In genomic region chr21:17679002-17679600, GRCh38 we compare ENCODE assay signal across 8 cellular contexts.
A peak's percentile ranks its signal among the peaks of the same experiment; 100 is the strongest.
DNase-seq lines count a peak whose midpoint lies in the region; ATAC-seq and TF ChIP-seq lines count a peak whose summit lies in the region.

No MANE protein-coding gene starts in this region.

- CTCF ChIA-PET in PC-3 (lab: Charles Lee), result no interaction called here

- H3K9me3 Mint-ChIP-seq in activated CD4-positive, alpha-beta T cell treated with anti-CD3 and anti-CD28 coated beads, Interleukin-2, amount 10 ng/mL, durations not matched to agents 24 days and 14 days, result peaks cover 1% of the 10 kb centered on the region

- H3K4me2 ChIP-seq in Karpas-422 (ENCODE audit: low read depth, low read length, poor library complexity, severe bottlenecking) (no peak overlapping the region), PC-3 (ENCODE audit: low read length) (no peak overlapping the region)

- no peaks in the 10 kb centered on the region for H3K9me3 ChIP-seq in Karpas-422 (ENCODE audit: low read length)
- no peaks in the 10 kb centered on the region for H3K9me3 ChIP-seq in PC-3 (ENCODE audit: low read length)

- H3K36me3 Mint-ChIP-seq in activated CD4-positive, alpha-beta T cell treated with anti-CD3 and anti-CD28 coated beads, Interleukin-2, amount 10 ng/mL, durations not matched to agents 24 days and 14 days (ENCODE audit: low read depth), result no peaks in the 10 kb centered on the region

- H3K27me3 ChIP-seq in Karpas-422 (ENCODE audit: low read length) (no peaks in the 10 kb centered on the region), PC-3 (ENCODE audit: low read length) (peaks cover 5% of the 10 kb centered on the region; the same call in 1 of the 2 replicates)

- H3K36me3 ChIP-seq in Karpas-422 (ENCODE audit: insufficient read depth, low read length) (no peaks in the 10 kb centered on the region), PC-3 (ENCODE audit: low read depth, low read length) (no peaks in the 10 kb centered on the region)

- H3K4me1 Mint-ChIP-seq in activated CD4-positive, alpha-beta T cell treated with anti-CD3 and anti-CD28 coated beads, Interleukin-2, amount 10 ng/mL, durations not matched to agents 24 days and 14 days, result no peaks in the 10 kb centered on the region

- no peak overlapping the region for H3K9ac ChIP-seq in Karpas-422 (ENCODE audit: low read length)
- H3K9ac ChIP-seq in PC-3 (ENCODE audit: low read length), result no peak overlapping the region

- no peak overlapping the region for H3K27ac Mint-ChIP-seq in activated CD4-positive, alpha-beta T cell treated with anti-CD3 and anti-CD28 coated beads, Interleukin-2, amount 10 ng/mL, durations not matched to agents 24 days and 14 days

- no peak overlapping the region for H2AFZ ChIP-seq in Karpas-422 (ENCODE audit: low read length)
- H2AFZ ChIP-seq in PC-3 (ENCODE audit: low read length), result no peak overlapping the region

- no peak overlapping the region for H3K4me3 Mint-ChIP-seq in activated CD4-positive, alpha-beta T cell treated with anti-CD3 and anti-CD28 coated beads, Interleukin-2, amount 10 ng/mL, durations not matched to agents 24 days and 14 days

- H3K79me2 ChIP-seq in Karpas-422 (ENCODE audit: low read length), result no peaks in the 10 kb centered on the region
- H3K79me2 ChIP-seq in PC-3 (ENCODE audit: low read length), result no peaks in the 10 kb centered on the region

- peaks cover 4% of the 10 kb centered on the region for H3K27me3 Mint-ChIP-seq in activated CD4-positive, alpha-beta T cell treated with anti-CD3 and anti-CD28 coated beads, Interleukin-2, amount 10 ng/mL, durations not matched to agents 24 days and 14 days

- no peaks in the 10 kb centered on the region for H4K20me1 ChIP-seq in Karpas-422 (ENCODE audit: insufficient read depth, low read depth, low read length)
- H4K20me1 ChIP-seq in PC-3 (ENCODE audit: low read length), result no peaks in the 10 kb centered on the region

- peak; percentile 92 for TF ChIP-seq CTCF in PC-3 (conservative IDR thresholded peaks at IDR 0.05; ENCODE audit: low read depth, low read length)

- H3K4me3 ChIP-seq in Karpas-422 (ENCODE audit: low read length), result no peak overlapping the region
- no peak overlapping the region for H3K4me3 ChIP-seq in PC-3 (ENCODE audit: low read length)

- no peaks in the 10 kb centered on the region for H3K4me1 ChIP-seq in Karpas-422 (ENCODE audit: low read length)
- no peaks in the 10 kb centered on the region for H3K4me1 ChIP-seq in PC-3 (ENCODE audit: insufficient read depth, low read length)

- intact Hi-C loops in activated CD4-positive, alpha-beta T cell treated with anti-CD3 and anti-CD28 coated beads, Interleukin-2, amount 10 ng/mL, durations not matched to agents 24 days and 14 days (cut with micrococcal nuclease), result loop anchor here (1.0 kb wide), 2 partner anchors 224 to 246 kb away; no protein-coding TSS in a partner anchor
- intact Hi-C loops in PC-3 (cut with micrococcal nuclease), result loop anchor here (1.0 to 10.0 kb wide), 4 partner anchors 136 to 292 kb away; partner anchors contain the start of gene C21orf91

- ATAC-seq in GM21786 (IDR thresholded peaks at IDR 0.05; ENCODE audit: unreplicated experiment) (peak; percentile 97), PC-3 (peak; percentile 79)

- no TSS peak for BruUV-seq in PC-3 (replicated peaks; lab: Mats Ljungman, UMichigan)

- H3K9me2 ChIP-seq in Karpas-422 (replicated peaks; ENCODE audit: insufficient read depth, low read length) (no peaks in the 10 kb centered on the region), PC-3 (replicated peaks; ENCODE audit: low read length) (no peaks in the 10 kb centered on the region)

- peak; percentile 78 for DNase-seq in activated CD4-positive, alpha-beta T cell treated with anti-CD3 and anti-CD28 coated beads, Interleukin-2, amount 10 ng/mL, durations not matched to agents 24 days and 14 days
- no peak for DNase-seq in activated CD4-positive, alpha-beta T cell treated with anti-CD3 and anti-CD28 coated beads for 48 hours
- DNase-seq in Karpas-422 (peak; percentile 80), PC-3 (peak; percentile 77), dermis blood vessel endothelial cell (peak; percentile 77), lung microvascular endothelial cell (ENCODE audit: low read depth in 2 of 2) (peak; percentile 77 to 86)
- no peak for DNase-seq in activated naive CD4-positive, alpha-beta T cell (lab: John Stamatoyannopoulos, UW)

- H3K27ac ChIP-seq in Karpas-422 (ENCODE audit: low read length) (no peak overlapping the region), PC-3 (ENCODE audit: low read length) (no peak overlapping the region)

- POLR2A ChIA-PET in PC-3 (lab: Charles Lee; ENCODE audit: unreplicated experiment), result no interaction called here

- H3F3A ChIP-seq in PC-3 (ENCODE audit: low read length, unreplicated experiment), result no peaks in the 10 kb centered on the region

Comparison
In these comparisons a context has a peak if more than half of its experiments do, and no peak if none do; other contexts are left out.
1. DNase-seq: peak in activated CD4-positive, alpha-beta T cell treated with anti-CD3 and anti-CD28 coated beads, Interleukin-2, amount 10 ng/mL, durations not matched to agents 24 days and 14 days (single experiment), Karpas-422 (single experiment), PC-3 (single experiment), dermis blood vessel endothelial cell (single experiment) and lung microvascular endothelial cell (2 of 2); none in activated CD4-positive, alpha-beta T cell treated with anti-CD3 and anti-CD28 coated beads for 48 hours (single experiment) and activated naive CD4-positive, alpha-beta T cell (0 of 4).